ENCODE assay signal across 18 cellular contexts in genomic region chr4:177187371-177187770, GRCh38.
DNase-seq lines count a peak whose midpoint lies in the region; ATAC-seq and TF ChIP-seq lines count a peak whose summit lies in the region.
"Had no signal": no experiment of that assay in that cellular context is flagged by ENCODE, and none has a peak within 500 bp of the region (broad histone marks: within the 10 kb centered on the region; RNA-seq: fewer than 3 reads in every experiment).

No MANE protein-coding gene starts in this region.

- H3K4me1 Mint-ChIP-seq in progenitor cell of endocrine pancreas (ENCODE audit: low read depth), result peaks cover 6% of the 10 kb centered on the region
- H3K4me1 Mint-ChIP-seq: B cell had no signal

- peaks cover 1% of the 10 kb centered on the region for H3K9me3 Mint-ChIP-seq in progenitor cell of endocrine pancreas (ENCODE audit: low read depth)
- H3K9me3 Mint-ChIP-seq: CD4-positive, alpha-beta T cell; CD8-positive, alpha-beta T cell had no signal

- no peaks in the 10 kb centered on the region for H3K27me3 ChIP-seq in GM23248 (replicated peaks; ENCODE audit: insufficient read depth)
- no peaks in the 10 kb centered on the region for H3K27me3 ChIP-seq in osteoblast (ENCODE audit: insufficient read depth, low read length)
- H3K27me3 ChIP-seq: BLaER1 treated with 17β-estradiol and CSF1 and Interleukin-3, amounts not matched to agents 10 nM and 100 nM had no signal

- H3K9ac ChIP-seq in GM23248, result no peak overlapping the region
- H3K9ac ChIP-seq: BLaER1 treated with 17β-estradiol and CSF1 and Interleukin-3, amounts not matched to agents 10 nM and 100 nM had no signal

- no peak overlapping the region for H3K27ac Mint-ChIP-seq in progenitor cell of endocrine pancreas
- H3K27ac Mint-ChIP-seq: B cell; CD4-positive, alpha-beta T cell; CD8-positive, alpha-beta T cell had no signal

- H3K4me3 ChIP-seq in GM23248, result no peak overlapping the region
- H3K4me3 ChIP-seq in osteoblast (ENCODE audit: insufficient read depth, low read length), result no peak overlapping the region
- H3K4me3 ChIP-seq: BLaER1 treated with 17β-estradiol and CSF1 and Interleukin-3, amounts not matched to agents 10 nM and 100 nM had no signal

- H3K36me3 ChIP-seq in GM23248 (ENCODE audit: low read depth) (no peaks in the 10 kb centered on the region), osteoblast (ENCODE audit: insufficient read depth, low read length) (no peaks in the 10 kb centered on the region)
- H3K36me3 ChIP-seq: BLaER1 treated with 17β-estradiol and CSF1 and Interleukin-3, amounts not matched to agents 10 nM and 100 nM had no signal

- H2AFZ ChIP-seq in GM23248 (peak overlapping the region; percentile 3; the same call in 1 of the 2 replicates), osteoblast (ENCODE audit: low read length) (peak overlapping the region; percentile 64)

- H3K4me1 ChIP-seq in GM23248 (ENCODE audit: insufficient read depth) (peaks cover 29% of the 10 kb centered on the region), osteoblast (ENCODE audit: insufficient read depth, low read length) (peaks cover 25% of the 10 kb centered on the region)
- H3K4me1 ChIP-seq: BLaER1 treated with 17β-estradiol and CSF1 and Interleukin-3, amounts not matched to agents 10 nM and 100 nM; Caco-2 had no signal

- H3K79me2 ChIP-seq in GM23248 (ENCODE audit: insufficient read depth), result no peaks in the 10 kb centered on the region
- H3K79me2 ChIP-seq in osteoblast (ENCODE audit: insufficient read depth, low read length), result no peaks in the 10 kb centered on the region

- H4K20me1 ChIP-seq in GM23248 (ENCODE audit: insufficient read depth) (no peaks in the 10 kb centered on the region), osteoblast (ENCODE audit: insufficient read depth, low read length) (no peaks in the 10 kb centered on the region)
- H4K20me1 ChIP-seq: BLaER1 treated with 17β-estradiol and CSF1 and Interleukin-3, amounts not matched to agents 10 nM and 100 nM had no signal

- no peak overlapping the region for H3K4me3 Mint-ChIP-seq in progenitor cell of endocrine pancreas (ENCODE audit: low read depth)
- H3K4me3 Mint-ChIP-seq: B cell; CD4-positive, alpha-beta T cell; CD8-positive, alpha-beta T cell had no signal

- no peaks in the 10 kb centered on the region for H3F3A ChIP-seq in GM23248 (ENCODE audit: insufficient read depth)

- H3K4me2 ChIP-seq in GM23248 (ENCODE audit: unreplicated experiment), result no peak overlapping the region
- H3K4me2 ChIP-seq in osteoblast (ENCODE audit: insufficient read depth, low read length), result no peak overlapping the region
- H3K4me2 ChIP-seq: BLaER1 treated with 17β-estradiol and CSF1 and Interleukin-3, amounts not matched to agents 10 nM and 100 nM had no signal

- no peaks in the 10 kb centered on the region for H3K9me3 ChIP-seq in GM23248 (ENCODE audit: low read depth)
- H3K9me3 ChIP-seq in osteoblast (ENCODE audit: low read depth, low read length), result no peaks in the 10 kb centered on the region
- H3K9me3 ChIP-seq: BLaER1 treated with 17β-estradiol and CSF1 and Interleukin-3, amounts not matched to agents 10 nM and 100 nM; Caco-2 had no signal

- H3K27ac ChIP-seq in GM23248, result no peak overlapping the region
- H3K27ac ChIP-seq in osteoblast (ENCODE audit: low read depth, low read length), result no peak overlapping the region
- H3K27ac ChIP-seq: BLaER1 treated with 17β-estradiol and CSF1 and Interleukin-3, amounts not matched to agents 10 nM and 100 nM; C4-2B had no signal

- DNase-seq in GM23248, result no peak
- DNase-seq in fibroblast of peridontal ligament (ENCODE audit: extremely low read depth), result peak; percentile 37
- no peak for DNase-seq in osteoblast (ENCODE audit: insufficient read length, low spot score, missing footprints)
- no peak for DNase-seq in progenitor cell of endocrine pancreas (ENCODE audit: low spot score, unreplicated experiment)
- DNase-seq in NCI-H2196 (lab: John Stamatoyannopoulos, UW; ENCODE audit: unreplicated experiment), result no peak
- DNase-seq: 8988T; ACHN; AML-193; Caco-2; Calu3; CD4-positive, alpha-beta T cell; CD8-positive, alpha-beta T cell; DMS79 treated with DMSO at 0.1 percent for 48 hours; GF-D8 had no signal

- TF ChIP-seq CTCF in osteoblast (IDR thresholded peaks at IDR 0.05; ENCODE audit: extremely low read depth, low read depth, low read length), result no peak
- no peak for TF ChIP-seq CTCF in progenitor cell of endocrine pancreas (IDR thresholded peaks at IDR 0.05; ENCODE audit: unreplicated experiment)

- in situ Hi-C loops in GM23248 (cut with MboI), result no loop called here

- no peaks in the 10 kb centered on the region for H3K27me3 Mint-ChIP-seq in progenitor cell of endocrine pancreas
- H3K27me3 Mint-ChIP-seq: B cell; CD4-positive, alpha-beta T cell had no signal

- 41 to 57% methylated on average over 2 of the region's 2 CpGs for WGBS in GM23248 (ENCODE audit: low coverage in 1 of 2, low lambda C conversion rate in 2 of 2, missing lambda C conversion rate in 2 of 2), 2 experiments

- no peak for ATAC-seq in GM18868 (IDR thresholded peaks at IDR 0.05; ENCODE audit: unreplicated experiment)
- ATAC-seq: CD8-positive, alpha-beta T cell had no signal

- H3K9me2 ChIP-seq in GM23248 (ENCODE audit: insufficient read depth), result no peaks in the 10 kb centered on the region

- H3K36me3 Mint-ChIP-seq in progenitor cell of endocrine pancreas (ENCODE audit: insufficient read depth), result no peaks in the 10 kb centered on the region
- H3K36me3 Mint-ChIP-seq: CD8-positive, alpha-beta T cell had no signal
